ENCODE assay signal across 8 cellular contexts in genomic region chr10:34973757-34974156, GRCh38.
DNase-seq lines count a peak whose midpoint lies in the region; ATAC-seq, FAIRE-seq and TF ChIP-seq lines count a peak whose summit lies in the region.
"Not testable (repeated sequence)": the region's sequence is repeated elsewhere in the genome, so short reads cannot be mapped to it uniquely, and the experiment has no call there.

No MANE protein-coding gene starts in this region.

- H3K9me3 ChIP-seq in astrocyte (ENCODE audit: insufficient read depth, low read depth, low read length); keratinocyte (ENCODE audit: control insufficient read depth, low read depth, low read length); smooth muscle cell (replicated peaks; ENCODE audit: low read depth); upper lobe of right lung: not testable (repeated sequence)

- H3K9me3 Mint-ChIP-seq in astrocyte (ENCODE audit: unreplicated experiment), result peaks cover 21% of the 10 kb centered on the region

- not testable (repeated sequence) for H3K9ac ChIP-seq in astrocyte (ENCODE audit: low read length); smooth muscle cell (ENCODE audit: low read depth)
- H3K9ac ChIP-seq in keratinocyte (ENCODE audit: control insufficient read depth, extremely low read depth, insufficient read depth, low read length), result peak overlapping the region; percentile 73

- H3K27ac Mint-ChIP-seq in astrocyte (ENCODE audit: unreplicated experiment), result peak overlapping the region; percentile 26

- intact Hi-C loops in upper lobe of right lung (cut with DNase I), result not testable (repeated sequence)

- ATAC-seq in upper lobe of right lung, result not testable (repeated sequence)

- WGBS in smooth muscle cell (ENCODE audit: low lambda C conversion rate), result 68% methylated on average over 3 of the region's 3 CpGs

- dilution Hi-C loops in keratinocyte (cut with MboI; ENCODE audit: extremely low pct_ligation_motif_present, low sequenced_read_pairs), result not testable (repeated sequence)

- FAIRE-seq in astrocyte (lab: Jason Lieb, UNC), result not testable (repeated sequence)
- FAIRE-seq in keratinocyte (lab: Jason Lieb, UNC), result peak; percentile 96

- not testable (repeated sequence) for H3K9me1 ChIP-seq in keratinocyte (ENCODE audit: control insufficient read depth, extremely low read depth, insufficient read depth, low read length)

- H3K4me3 ChIP-seq in astrocyte (ENCODE audit: insufficient read depth, low read depth, low read length); smooth muscle cell: not testable (repeated sequence)
- H3K4me3 ChIP-seq in epithelial cell of esophagus (ENCODE audit: low read length), result peak overlapping the region; percentile 29
- H3K4me3 ChIP-seq in keratinocyte (ENCODE audit: control insufficient read depth in 2 of 3, extremely low read depth in 1 of 3, insufficient read depth in 2 of 3, low read depth in 1 of 3, low read length in 3 of 3), result peak overlapping the region; percentile 25 to 67 (median 55)
- H3K4me3 ChIP-seq in upper lobe of right lung, result peak overlapping the region; percentile 39

- not testable (repeated sequence) for H3F3A ChIP-seq in smooth muscle cell (ENCODE audit: low read depth)

- H3K36me3 ChIP-seq in astrocyte (ENCODE audit: insufficient read depth, low read length); keratinocyte (ENCODE audit: control insufficient read depth in 2 of 2, extremely low read depth in 1 of 2, insufficient read depth in 2 of 2, low read length in 2 of 2); smooth muscle cell (ENCODE audit: low read depth); upper lobe of right lung: not testable (repeated sequence)

- H3K4me1 ChIP-seq in astrocyte (ENCODE audit: insufficient read depth, low read length); smooth muscle cell (ENCODE audit: low read depth); upper lobe of right lung: not testable (repeated sequence)
- peaks cover 30% of the 10 kb centered on the region for H3K4me1 ChIP-seq in keratinocyte (ENCODE audit: control insufficient read depth, extremely low read depth, insufficient read depth, low read length)

- H3K4me3 Mint-ChIP-seq in astrocyte (ENCODE audit: unreplicated experiment), result not testable (repeated sequence)

- H3K4me2 ChIP-seq in astrocyte (ENCODE audit: low read length), result not testable (repeated sequence)
- H3K4me2 ChIP-seq in keratinocyte (ENCODE audit: control insufficient read depth, extremely low read depth, insufficient read depth, low read depth, low read length), result peak overlapping the region; percentile 90
- H3K4me2 ChIP-seq in smooth muscle cell, result peak overlapping the region; percentile 39

- peaks cover 11% of the 10 kb centered on the region for H3K4me1 Mint-ChIP-seq in astrocyte (ENCODE audit: low read depth, unreplicated experiment)

- not testable (repeated sequence) for H2AFZ ChIP-seq in astrocyte (ENCODE audit: low read depth, low read length); smooth muscle cell (ENCODE audit: low read depth)
- peak overlapping the region; percentile 80 for H2AFZ ChIP-seq in keratinocyte (ENCODE audit: control insufficient read depth, low read length)

- TF ChIP-seq CTCF in astrocyte (IDR thresholded peaks at IDR 0.05; ENCODE audit: insufficient read depth, low read depth, low read length); epithelial cell of esophagus (IDR thresholded peaks at IDR 0.05; ENCODE audit: insufficient read depth, low read depth, low read length, missing control alignments); keratinocyte (optimal IDR thresholded peaks at IDR 0.05 in 1 of 3, IDR thresholded peaks at IDR 0.05 in 1 of 3, conservative IDR thresholded peaks at IDR 0.05 in 1 of 3; ENCODE audit: extremely low read depth in 1 of 3, insufficient read depth in 2 of 3, low read length in 3 of 3); smooth muscle cell (IDR thresholded peaks at IDR 0.05; ENCODE audit: borderline replicate concordance, insufficient read depth, poor library complexity, severe bottlenecking); upper lobe of right lung (IDR thresholded peaks at IDR 0.05): not testable (repeated sequence)

- H3K36me3 Mint-ChIP-seq in astrocyte (ENCODE audit: low read depth, unreplicated experiment), result not testable (repeated sequence)

- DNase-seq in DMS53 treated with DMSO at 0.1 percent for 48 hours (lab: John Stamatoyannopoulos, UW; ENCODE audit: unreplicated experiment) (peak; percentile 17), NCI-H510A (lab: John Stamatoyannopoulos, UW) (peak; percentile 25), epithelial cell of esophagus (ENCODE audit: low read depth) (peak; percentile 95), mucosa of gallbladder (ENCODE audit: low spot score) (peak; percentile 20)
- DNase-seq in astrocyte (ENCODE audit: low read depth); keratinocyte (ENCODE audit: low read depth, low spot score); smooth muscle cell (lab: John Stamatoyannopoulos, UW; ENCODE audit: unreplicated experiment); upper lobe of right lung: not testable (repeated sequence)

- H3K27me3 ChIP-seq in astrocyte (ENCODE audit: insufficient read depth, low read length); keratinocyte (ENCODE audit: control insufficient read depth, extremely low read depth, insufficient read depth, low read length); smooth muscle cell (ENCODE audit: low read depth); upper lobe of right lung: not testable (repeated sequence)

- not testable (repeated sequence) for H3K79me2 ChIP-seq in astrocyte (ENCODE audit: insufficient read depth, low read length); keratinocyte (ENCODE audit: control insufficient read depth, insufficient read depth, low read length); smooth muscle cell (ENCODE audit: low read depth)

- H3K27me3 Mint-ChIP-seq in astrocyte (ENCODE audit: low read depth, unreplicated experiment), result not testable (repeated sequence)

- not testable (repeated sequence) for H4K20me1 ChIP-seq in astrocyte (ENCODE audit: insufficient read depth, low read length); keratinocyte (ENCODE audit: control insufficient read depth, extremely low read depth, insufficient read depth, low read length); smooth muscle cell (ENCODE audit: low read depth)

- H3K27ac ChIP-seq in astrocyte (ENCODE audit: low read depth, low read length), result not testable (repeated sequence)
- peak overlapping the region; percentile 80 for H3K27ac ChIP-seq in keratinocyte (ENCODE audit: control insufficient read depth, insufficient read depth, low read length)
- H3K27ac ChIP-seq in smooth muscle cell (ENCODE audit: low read depth), result peak overlapping the region; percentile 81
- H3K27ac ChIP-seq in upper lobe of right lung, result peak overlapping the region; percentile 51
